In genomic region chr10:92552310-92552709, GRCh38 we compare ENCODE assay signal across 19 cellular contexts. TPM values are rescaled to one million over a fixed set of nuclear protein-coding genes. Genes with fewer than 3 reads are reported as not detected.
DNase-seq lines count a peak whose midpoint lies in the region; ATAC-seq and TF ChIP-seq lines count a peak whose summit lies in the region.
"Had no signal": no experiment of that assay in that cellular context is flagged by ENCODE, and none has a peak within 500 bp of the region (broad histone marks: within the 10 kb centered on the region; RNA-seq: fewer than 3 reads in every experiment).

No MANE protein-coding gene starts in this region.

- in situ Hi-C loops in brain microvascular endothelial cell (cut with HindIII; ENCODE audit: low pct_ligation_motif_present, low sequenced_read_pairs) = no loop called here

- H3K27ac ChIP-seq in brain microvascular endothelial cell (no peak overlapping the region), heart left ventricle (no peak overlapping the region)
- H3K27ac ChIP-seq in CD4-positive, alpha-beta T cell (ENCODE audit: low read depth, low read length) = no peak overlapping the region

- TF ChIP-seq CTCF in HFF-Myc (IDR thresholded peaks at IDR 0.05; ENCODE audit: low read depth, low read length, missing control alignments) = peak; percentile 36
- TF ChIP-seq CTCF in brain microvascular endothelial cell (IDR thresholded peaks at IDR 0.05; ENCODE audit: low read depth, low read length, missing control alignments) = peak; percentile 59
- TF ChIP-seq CTCF in kidney epithelial cell (IDR thresholded peaks at IDR 0.05; ENCODE audit: insufficient read depth, low read length, poor library complexity, severe bottlenecking) = peak; percentile 25
- no peak for TF ChIP-seq CTCF in CD4-positive, alpha-beta T cell (IDR thresholded peaks at IDR 0.05)
- peak in 1 of 12 donors; percentile 13 for TF ChIP-seq CTCF in heart left ventricle (IDR thresholded peaks at IDR 0.05)

- no peak for TF ChIP-seq POLR2A in heart left ventricle (IDR thresholded peaks at IDR 0.05)

- H3K27me3 ChIP-seq in brain microvascular endothelial cell (replicated peaks) (no peaks in the 10 kb centered on the region), kidney epithelial cell (ENCODE audit: control insufficient read depth, insufficient read depth, low read length) (no peaks in the 10 kb centered on the region), heart left ventricle (no peaks in the 10 kb centered on the region)
- no peaks in the 10 kb centered on the region for H3K27me3 ChIP-seq in CD4-positive, alpha-beta T cell (ENCODE audit: control insufficient read depth, insufficient read depth, low read length)

- peaks cover 3% of the 10 kb centered on the region for H3K36me3 ChIP-seq in brain microvascular endothelial cell (replicated peaks)
- no peaks in the 10 kb centered on the region for H3K36me3 ChIP-seq in kidney epithelial cell (ENCODE audit: control insufficient read depth, insufficient read depth, low read length)
- H3K36me3 ChIP-seq in heart left ventricle = peaks cover 0 to 60% (median 33%) of the 10 kb centered on the region in 9 donors

- no peak for ATAC-seq in CD4-positive, alpha-beta T cell (ENCODE audit: poor library complexity)
- no peak for ATAC-seq in heart left ventricle
- ATAC-seq in GM19452 (IDR thresholded peaks at IDR 0.05; ENCODE audit: unreplicated experiment) = no peak
- ATAC-seq: activated naive CD8-positive, alpha-beta T cell treated with anti-CD3 and anti-CD28 coated beads, Interleukin-2, amount 50 U/mL, for 24 hours had no signal

- DNase-seq in ELR (ENCODE audit: low read depth) (peak; percentile 26), HFF-Myc (ENCODE audit: extremely low read depth, low read depth) (no peak), brain microvascular endothelial cell (no peak), kidney epithelial cell (ENCODE audit: low read depth) (no peak), heart left ventricle (no peak), GF-D8 (lab: John Stamatoyannopoulos, UW) (no peak)
- no peak for DNase-seq in CD4-positive, alpha-beta T cell
- DNase-seq: activated B cell treated with CpG ODN at 0.5 μM for 24 hours; activated naive CD8-positive, alpha-beta T cell treated with anti-CD3 and anti-CD28 coated beads, Interleukin-2, amount 50 U/mL, for 24 hours; CD8-positive, alpha-beta memory T cell; cortex of kidney; GDM1; NCI-H1436; NCI-H446; OCI-M1; stimulated activated CD4-positive, alpha-beta T cell treated with anti-CD3 and anti-CD28 coated beads, Interleukin-4, amount 100 ng/mL, for 24 hours; SW 1271 had no signal

- no peak overlapping the region for H3K4me3 Mint-ChIP-seq in CD4-positive, alpha-beta T cell
- H3K4me3 Mint-ChIP-seq: activated B cell treated with CpG ODN at 0.5 μM for 24 hours; activated naive CD8-positive, alpha-beta T cell treated with anti-CD3 and anti-CD28 coated beads, Interleukin-2, amount 50 U/mL, for 24 hours; CD8-positive, alpha-beta memory T cell had no signal

- H3K27ac Mint-ChIP-seq in CD4-positive, alpha-beta T cell = no peak overlapping the region
- H3K27ac Mint-ChIP-seq: activated B cell treated with CpG ODN at 0.5 μM for 24 hours; activated naive CD8-positive, alpha-beta T cell treated with anti-CD3 and anti-CD28 coated beads, Interleukin-2, amount 50 U/mL, for 24 hours had no signal

- CTCF ChIA-PET in CD4-positive, alpha-beta T cell (lab: Charles Lee) = no interaction called here

- H3K4me1 Mint-ChIP-seq in CD4-positive, alpha-beta T cell (ENCODE audit: low read depth) = peaks cover 7% of the 10 kb centered on the region
- H3K4me1 Mint-ChIP-seq: activated naive CD8-positive, alpha-beta T cell treated with anti-CD3 and anti-CD28 coated beads, Interleukin-2, amount 50 U/mL, for 24 hours had no signal

- intact Hi-C loops in CD4-positive, alpha-beta T cell (cut with DNase I, micrococcal nuclease) = no loop called here
- intact Hi-C loops in heart left ventricle (cut with DNase I) = no loop called here

- 84 to 94% (median 92%) methylated on average over 5 of the region's 5 CpGs for WGBS in heart left ventricle, 4 donors

- peaks cover 78% of the 10 kb centered on the region for H3K36me3 Mint-ChIP-seq in CD4-positive, alpha-beta T cell (ENCODE audit: low read depth)

- peaks cover 8% of the 10 kb centered on the region for H3K9me3 ChIP-seq in CD4-positive, alpha-beta T cell (ENCODE audit: control insufficient read depth, low read length)
- H3K9me3 ChIP-seq in heart left ventricle = peaks cover 0 to 16% (median 7%) of the 10 kb centered on the region in 12 donors

- POLR2A ChIA-PET in CD4-positive, alpha-beta T cell (lab: Charles Lee) = interaction anchor here (0.6 kb wide), 1 partner anchor 22 kb away, joined by 3 read pairs; the partner anchor contains the start of gene IDE

- no peaks in the 10 kb centered on the region for H3K4me1 ChIP-seq in heart left ventricle

- peaks cover 8% of the 10 kb centered on the region for H3K9me3 Mint-ChIP-seq in CD4-positive, alpha-beta T cell

- no peak overlapping the region for H3K4me3 ChIP-seq in HFF-Myc (replicated peaks; ENCODE audit: low read depth, low read length)
- no peak overlapping the region for H3K4me3 ChIP-seq in brain microvascular endothelial cell (ENCODE audit: low read depth, low read length)
- H3K4me3 ChIP-seq in kidney epithelial cell (ENCODE audit: low read depth, low read length) = no peak overlapping the region
- H3K4me3 ChIP-seq in heart left ventricle = no peak overlapping the region
- H3K4me3 ChIP-seq: lung had no signal

- H3K27me3 Mint-ChIP-seq in CD4-positive, alpha-beta T cell = no peaks in the 10 kb centered on the region
- H3K27me3 Mint-ChIP-seq: activated B cell treated with CpG ODN at 0.5 μM for 24 hours; activated naive CD8-positive, alpha-beta T cell treated with anti-CD3 and anti-CD28 coated beads, Interleukin-2, amount 50 U/mL, for 24 hours; CD8-positive, alpha-beta memory T cell had no signal

RNA-seq across cellular contexts. Expression of gene IDE, which starts 21.6 kb away (rescaled TPM):
- total RNA-seq in kidney epithelial cell (25.7 and 28.5 TPM in 2 replicates), heart left ventricle (10 to 100 TPM; 24.6 to 51.3 (median 47.0) TPM)
- 10 to 100 TPM; 15.2 to 17.8 TPM for total RNA-seq in CD4-positive, alpha-beta T cell
- polyA plus RNA-seq in heart left ventricle = 10 to 100 TPM; 11.7 to 14.9 TPM

RNA-seq across cellular contexts. Expression of gene KIF11, which starts 40.6 kb away (rescaled TPM):
- total RNA-seq in kidney epithelial cell (4.5 and 5.7 TPM in 2 replicates), heart left ventricle (1 to 10 TPM in 3 of 9 donors, under 1 TPM in 6; 0.13 to 7.0 (median 0.76) TPM)
- under 1 TPM; 0.38 to 0.47 TPM for total RNA-seq in CD4-positive, alpha-beta T cell
- under 1 TPM; 0.11 to 0.29 TPM for polyA plus RNA-seq in heart left ventricle
